Comparison of ENCODE assay signal across 20 cellular contexts in genomic region chr2:15141211-15141610, GRCh38.
DNase-seq lines count a peak whose midpoint lies in the region; ATAC-seq and TF ChIP-seq lines count a peak whose summit lies in the region.
"Had no signal": no experiment of that assay in that cellular context is flagged by ENCODE, and none has a peak within 500 bp of the region (broad histone marks: within the 10 kb centered on the region; RNA-seq: fewer than 3 reads in every experiment).

No MANE protein-coding gene starts in this region.

- peak overlapping the region; percentile 93 for H3K27ac Mint-ChIP-seq in activated CD4-positive, alpha-beta T cell treated with anti-CD3 and anti-CD28 coated beads for 36 hours
- peak overlapping the region; percentile 86 for H3K27ac Mint-ChIP-seq in CD8-positive, alpha-beta T cell
- peak overlapping the region; percentile 91 for H3K27ac Mint-ChIP-seq in T-helper 1 cell treated with Interleukin-12 subunit alpha and Interleukin-12 subunit beta and Interleukin-4 antibody, amounts not matched to agents 30 μg/mL and 1 μg/mL, for 36 hours
- no peak overlapping the region for H3K27ac Mint-ChIP-seq in activated naive CD8-positive, alpha-beta T cell treated with anti-CD3 and anti-CD28 coated beads, Interleukin-2, amount 50 U/mL, for 24 hours

- TF ChIP-seq CTCF in CD8-positive, alpha-beta T cell (IDR thresholded peaks at IDR 0.05) = no peak
- no peak for TF ChIP-seq CTCF in omental fat pad (IDR thresholded peaks at IDR 0.05)

- no peaks in the 10 kb centered on the region for H3K27me3 ChIP-seq in CD8-positive, alpha-beta T cell (ENCODE audit: insufficient read depth, low read length)
- H3K27me3 ChIP-seq: gastroesophageal sphincter, spleen, uterus had no signal

- H3K4me1 Mint-ChIP-seq in activated CD4-positive, alpha-beta T cell treated with anti-CD3 and anti-CD28 coated beads for 36 hours = peaks cover 26% of the 10 kb centered on the region
- H3K4me1 Mint-ChIP-seq in CD8-positive, alpha-beta T cell (ENCODE audit: low read depth) = peaks cover 20% of the 10 kb centered on the region
- H3K4me1 Mint-ChIP-seq in T-helper 1 cell treated with Interleukin-12 subunit alpha and Interleukin-12 subunit beta and Interleukin-4 antibody, amounts not matched to agents 30 μg/mL and 1 μg/mL, for 36 hours (ENCODE audit: low read depth) = peaks cover 25% of the 10 kb centered on the region
- peaks cover 28% of the 10 kb centered on the region for H3K4me1 Mint-ChIP-seq in activated naive CD8-positive, alpha-beta T cell treated with anti-CD3 and anti-CD28 coated beads, Interleukin-2, amount 50 U/mL, for 24 hours

- POLR2A ChIA-PET in activated CD4-positive, alpha-beta T cell treated with anti-CD3 and anti-CD28 coated beads for 36 hours (lab: Charles Lee) = no interaction called here
- POLR2A ChIA-PET in CD8-positive, alpha-beta T cell (lab: Charles Lee) = no interaction called here

- H3K36me3 ChIP-seq in CD8-positive, alpha-beta T cell (ENCODE audit: insufficient read depth, low read length) = no peaks in the 10 kb centered on the region
- H3K36me3 ChIP-seq: gastroesophageal sphincter, spleen, uterus had no signal

- intact Hi-C loops in activated CD4-positive, alpha-beta T cell treated with anti-CD3 and anti-CD28 coated beads for 36 hours (cut with DNase I, micrococcal nuclease) = loop anchor here in 1 of 2 experiments (5.0 kb wide), 1 partner anchor 421 kb away; the partner anchor contains the start of gene NBAS
- intact Hi-C loops in CD8-positive, alpha-beta T cell (cut with DNase I, micrococcal nuclease) = loop anchor here (5.0 to 10.0 kb wide), 2 partner anchors 451 to 454 kb away; partner anchors contain the start of gene DDX1 (in 2 of the 2)

- no peaks in the 10 kb centered on the region for H3K36me3 Mint-ChIP-seq in activated CD4-positive, alpha-beta T cell treated with anti-CD3 and anti-CD28 coated beads for 36 hours (ENCODE audit: low read depth)
- H3K36me3 Mint-ChIP-seq in CD8-positive, alpha-beta T cell = peaks cover 3% of the 10 kb centered on the region
- peaks cover 14% of the 10 kb centered on the region for H3K36me3 Mint-ChIP-seq in T-helper 1 cell treated with Interleukin-12 subunit alpha and Interleukin-12 subunit beta and Interleukin-4 antibody, amounts not matched to agents 30 μg/mL and 1 μg/mL, for 36 hours (ENCODE audit: low read depth)
- no peaks in the 10 kb centered on the region for H3K36me3 Mint-ChIP-seq in activated naive CD8-positive, alpha-beta T cell treated with anti-CD3 and anti-CD28 coated beads, Interleukin-2, amount 50 U/mL, for 24 hours (ENCODE audit: low read depth)

- DNase-seq in activated CD4-positive, alpha-beta T cell treated with anti-CD3 and anti-CD28 coated beads for 36 hours = peak; percentile 36
- no peak for DNase-seq in activated CD4-positive, alpha-beta T cell treated with anti-CD3 and anti-CD28 coated beads for 4 hours
- no peak for DNase-seq in CD8-positive, alpha-beta T cell
- no peak for DNase-seq in activated naive CD8-positive, alpha-beta T cell treated with anti-CD3 and anti-CD28 coated beads, Interleukin-2, amount 50 U/mL, for 24 hours
- no peak for DNase-seq in omental fat pad (ENCODE audit: low spot score)
- DNase-seq: activated gamma-delta T cell, AML-193, NCI-H1694 treated with DMSO at 0.1 percent for 48 hours, NCI-H226, NCI-H82, PC-9, SIG-M5, spleen, uterus had no signal

- peaks cover 17% of the 10 kb centered on the region for H3K4me1 ChIP-seq in CD8-positive, alpha-beta T cell (ENCODE audit: insufficient read depth, low read length)
- H3K4me1 ChIP-seq: gastroesophageal sphincter, uterus had no signal

- CTCF ChIA-PET in activated CD4-positive, alpha-beta T cell treated with anti-CD3 and anti-CD28 coated beads for 36 hours (lab: Charles Lee) = no interaction called here
- CTCF ChIA-PET in CD8-positive, alpha-beta T cell (lab: Charles Lee) = interaction anchor here (0.7 kb wide), 1 partner anchor 62 kb away, joined by 4 read pairs; no protein-coding TSS in a partner anchor

- peaks cover 3% of the 10 kb centered on the region for H3K27me3 Mint-ChIP-seq in activated CD4-positive, alpha-beta T cell treated with anti-CD3 and anti-CD28 coated beads for 36 hours
- no peaks in the 10 kb centered on the region for H3K27me3 Mint-ChIP-seq in CD8-positive, alpha-beta T cell (ENCODE audit: low read depth)
- no peaks in the 10 kb centered on the region for H3K27me3 Mint-ChIP-seq in T-helper 1 cell treated with Interleukin-12 subunit alpha and Interleukin-12 subunit beta and Interleukin-4 antibody, amounts not matched to agents 30 μg/mL and 1 μg/mL, for 36 hours (ENCODE audit: low read depth)
- no peaks in the 10 kb centered on the region for H3K27me3 Mint-ChIP-seq in activated naive CD8-positive, alpha-beta T cell treated with anti-CD3 and anti-CD28 coated beads, Interleukin-2, amount 50 U/mL, for 24 hours

- no peak overlapping the region for H3K27ac ChIP-seq in CD8-positive, alpha-beta T cell (ENCODE audit: low read depth, low read length)
- H3K27ac ChIP-seq: 22Rv1, gastroesophageal sphincter, PC-9, uterus had no signal

- H3K4me3 ChIP-seq in CD8-positive, alpha-beta T cell (ENCODE audit: low read depth, low read length) = no peak overlapping the region
- H3K4me3 ChIP-seq: gastroesophageal sphincter, K562, PC-9, spleen, uterus had no signal

- H3K9me3 Mint-ChIP-seq in activated CD4-positive, alpha-beta T cell treated with anti-CD3 and anti-CD28 coated beads for 36 hours (ENCODE audit: low read depth) = peaks cover 7% of the 10 kb centered on the region
- peaks cover 4% of the 10 kb centered on the region for H3K9me3 Mint-ChIP-seq in CD8-positive, alpha-beta T cell
- H3K9me3 Mint-ChIP-seq in T-helper 1 cell treated with Interleukin-12 subunit alpha and Interleukin-12 subunit beta and Interleukin-4 antibody, amounts not matched to agents 30 μg/mL and 1 μg/mL, for 36 hours = peaks cover 16% of the 10 kb centered on the region
- H3K9me3 Mint-ChIP-seq in activated naive CD8-positive, alpha-beta T cell treated with anti-CD3 and anti-CD28 coated beads, Interleukin-2, amount 50 U/mL, for 24 hours = peaks cover 3% of the 10 kb centered on the region

- no peak for ATAC-seq in activated CD4-positive, alpha-beta T cell treated with anti-CD3 and anti-CD28 coated beads for 36 hours
- ATAC-seq in CD8-positive, alpha-beta T cell = no peak
- no peak for ATAC-seq in activated naive CD8-positive, alpha-beta T cell treated with anti-CD3 and anti-CD28 coated beads, Interleukin-2, amount 50 U/mL, for 24 hours
- ATAC-seq in HG03095 (IDR thresholded peaks at IDR 0.05; ENCODE audit: unreplicated experiment) (no peak), omental fat pad (ENCODE audit: low FRiP score) (no peak), GM18907 (IDR thresholded peaks at IDR 0.05; ENCODE audit: unreplicated experiment) (no peak)
- ATAC-seq: gastroesophageal sphincter had no signal

- H3K4me3 Mint-ChIP-seq in activated CD4-positive, alpha-beta T cell treated with anti-CD3 and anti-CD28 coated beads for 36 hours = no peak overlapping the region
- H3K4me3 Mint-ChIP-seq in CD8-positive, alpha-beta T cell = no peak overlapping the region
- H3K4me3 Mint-ChIP-seq in T-helper 1 cell treated with Interleukin-12 subunit alpha and Interleukin-12 subunit beta and Interleukin-4 antibody, amounts not matched to agents 30 μg/mL and 1 μg/mL, for 36 hours = no peak overlapping the region
- peak overlapping the region; percentile 10 for H3K4me3 Mint-ChIP-seq in activated naive CD8-positive, alpha-beta T cell treated with anti-CD3 and anti-CD28 coated beads, Interleukin-2, amount 50 U/mL, for 24 hours

- H3K9me3 ChIP-seq in CD8-positive, alpha-beta T cell (ENCODE audit: low read length) = no peaks in the 10 kb centered on the region
- H3K9me3 ChIP-seq: uterus had no signal
